In genomic region chr10:3096149-3096548, GRCh38 we compare ENCODE assay signal across 8 cellular contexts. TPM values are rescaled to one million over a fixed set of nuclear protein-coding genes. Genes with fewer than 3 reads are reported as not detected.
A peak's percentile ranks its signal among the peaks of the same experiment; 100 is the strongest.
DNase-seq lines count a peak whose midpoint lies in the region; ATAC-seq and TF ChIP-seq lines count a peak whose summit lies in the region.

No MANE protein-coding gene starts in this region.

- no peak for ATAC-seq in HG03159 (IDR thresholded peaks at IDR 0.05; ENCODE audit: unreplicated experiment)

- TF ChIP-seq CTCF in H9 (conservative IDR thresholded peaks at IDR 0.05) (no peak), fibroblast of pulmonary artery (IDR thresholded peaks at IDR 0.05; ENCODE audit: low read length, missing control alignments) (no peak), lower leg skin (IDR thresholded peaks at IDR 0.05) (no peak)

- H3K4me2 ChIP-seq in H9 (ENCODE audit: insufficient read depth, insufficient read length, low read length): no peak overlapping the region

- H3K23me2 ChIP-seq in H9 (ENCODE audit: insufficient read length, low read depth, low read length, poor library complexity, severe bottlenecking): no peaks in the 10 kb centered on the region

- no peak overlapping the region for H2BK120ac ChIP-seq in H9 (ENCODE audit: low read depth, low read length, poor library complexity, severe bottlenecking)

- no peak overlapping the region for H3K4ac ChIP-seq in H9 (ENCODE audit: low read depth, low read length)

- no peak overlapping the region for H3K56ac ChIP-seq in H9 (ENCODE audit: insufficient read length, low read depth, low read length)

- no peaks in the 10 kb centered on the region; the same call in 1 of the 2 replicates for H3K27me3 Mint-ChIP-seq in H9 (ENCODE audit: low read depth)
- H3K27me3 Mint-ChIP-seq in T-helper 2 cell treated with Interferon-gamma antibody and Interleukin-4, amounts not matched to agents 5 μg/mL and 100 μg/mL, for 36 hours (ENCODE audit: low read depth): no peaks in the 10 kb centered on the region

- H3K27ac Mint-ChIP-seq in H9: peak overlapping the region in 2 of 3 experiments; percentile 33 to 62; a peak in 3 of 7 replicates
- peak overlapping the region; percentile 86 for H3K27ac Mint-ChIP-seq in T-helper 2 cell treated with Interferon-gamma antibody and Interleukin-4, amounts not matched to agents 5 μg/mL and 100 μg/mL, for 36 hours

- H3K4me1 ChIP-seq in H9 (ENCODE audit: insufficient read depth, low read length): peaks cover 5% of the 10 kb centered on the region; the same call in 1 of the 2 replicates

- intact Hi-C loops in lower leg skin (cut with DNase I; ENCODE audit: low total_unique reads): no loop called here

- H3K4me3 Mint-ChIP-seq in H9: no peak overlapping the region
- H3K4me3 Mint-ChIP-seq in T-helper 2 cell treated with Interferon-gamma antibody and Interleukin-4, amounts not matched to agents 5 μg/mL and 100 μg/mL, for 36 hours: peak overlapping the region; percentile 57

- H4K20me1 ChIP-seq in H9 (ENCODE audit: control insufficient read depth, insufficient read depth, insufficient read length): peaks cover 2% of the 10 kb centered on the region

- no peak overlapping the region for H2AFZ ChIP-seq in H9 (ENCODE audit: low read length)

- peak overlapping the region; percentile 19 for H3K4me3 ChIP-seq in fibroblast of pulmonary artery (replicated peaks; ENCODE audit: low read depth, low read length)
- H3K4me3 ChIP-seq in skin epidermis: peak overlapping the region in 2 of 7 experiments; percentile 8 to 10
- H3K4me3 ChIP-seq in lower leg skin (ENCODE audit: low read depth, poor library complexity, severe bottlenecking): no peak overlapping the region

- H3K9ac ChIP-seq in H9 (ENCODE audit: extremely low read depth, insufficient read length, low read length): no peak overlapping the region

- TF ChIP-seq POLR2A in lower leg skin (IDR thresholded peaks at IDR 0.05): no peak

- H4K91ac ChIP-seq in H9 (ENCODE audit: insufficient read length, low read depth, low read length): no peak overlapping the region

- H2BK12ac ChIP-seq in H9 (ENCODE audit: insufficient read length, low read depth, low read length): no peak overlapping the region

- H3K27ac ChIP-seq in H9 (ENCODE audit: insufficient read length, low read depth, low read length) (no peak overlapping the region), skin epidermis (peak overlapping the region in 17 of 21 experiments; percentile 9 to 85 (median 73))

- no peak overlapping the region for H4K5ac ChIP-seq in H9 (ENCODE audit: insufficient read length, low read depth, low read length)

- DNase-seq in H9 (no peak), fibroblast of pulmonary artery (ENCODE audit: low read depth) (no peak), lower leg skin (ENCODE audit: low spot score in 2 of 2) (no peak), GDM1 (lab: John Stamatoyannopoulos, UW) (no peak)
- DNase-seq in T-helper 2 cell treated with Interferon-gamma antibody and Interleukin-4, amounts not matched to agents 5 μg/mL and 100 μg/mL, for 36 hours (ENCODE audit: low spot score): no peak
- DNase-seq in activated CD4-positive, alpha-beta T cell treated with anti-CD3 and anti-CD28 coated beads, Interleukin-2, amount 50 U/mL, for 4 hours: no peak

- peaks cover 11% of the 10 kb centered on the region for H3K79me1 ChIP-seq in H9 (ENCODE audit: insufficient read depth, low read depth, low read length, poor library complexity, severe bottlenecking)

- H3K4me1 Mint-ChIP-seq in H9: peaks cover 24 to 42% of the 10 kb centered on the region in 2 experiments
- H3K4me1 Mint-ChIP-seq in T-helper 2 cell treated with Interferon-gamma antibody and Interleukin-4, amounts not matched to agents 5 μg/mL and 100 μg/mL, for 36 hours (ENCODE audit: low read depth): peaks cover 52% of the 10 kb centered on the region

- no peak overlapping the region for H3T11ph ChIP-seq in H9 (ENCODE audit: low read length)

- H3K9me3 ChIP-seq in H9 (ENCODE audit: control insufficient read depth, low read depth, low read length): no peaks in the 10 kb centered on the region

- H3K36me3 Mint-ChIP-seq in H9 (ENCODE audit: insufficient read depth in 1 of 3, low read depth in 3 of 3): peaks cover 24 to 47% (median 42%) of the 10 kb centered on the region in 3 experiments
- H3K36me3 Mint-ChIP-seq in T-helper 2 cell treated with Interferon-gamma antibody and Interleukin-4, amounts not matched to agents 5 μg/mL and 100 μg/mL, for 36 hours (ENCODE audit: low read depth): peaks cover 62% of the 10 kb centered on the region

- H3K14ac ChIP-seq in H9 (ENCODE audit: insufficient read depth, low read length): no peak overlapping the region

- no peak overlapping the region for H3K23ac ChIP-seq in H9 (ENCODE audit: insufficient read length, low read depth, low read length)

- no peaks in the 10 kb centered on the region for H3K9me3 Mint-ChIP-seq in H9
- H3K9me3 Mint-ChIP-seq in T-helper 2 cell treated with Interferon-gamma antibody and Interleukin-4, amounts not matched to agents 5 μg/mL and 100 μg/mL, for 36 hours: no peaks in the 10 kb centered on the region

- no peak overlapping the region for H2BK15ac ChIP-seq in H9 (ENCODE audit: low read depth, low read length)

- peaks cover 7% of the 10 kb centered on the region; the same call in 1 of the 2 replicates for H3K79me2 ChIP-seq in H9 (ENCODE audit: insufficient read depth, low read length)

- no peak overlapping the region for H2AK5ac ChIP-seq in H9 (ENCODE audit: insufficient read length, low read length)

- WGBS in H9 (ENCODE audit: extremely low coverage, insufficient read length, low lambda C conversion rate): no CpG with 5 or more reads among the region's 16 CpGs
- 45 to 50% methylated on average over 16 of the region's 16 CpGs for WGBS in lower leg skin, 2 donors

- no peak overlapping the region for H2BK5ac ChIP-seq in H9 (ENCODE audit: insufficient read length, low read length)

- no peaks in the 10 kb centered on the region for H3K27me3 ChIP-seq in H9 (ENCODE audit: insufficient read depth, low read length)

- no peak overlapping the region for H3K18ac ChIP-seq in H9 (ENCODE audit: insufficient read length, low read depth, low read length)

- no peak overlapping the region for H2BK20ac ChIP-seq in H9 (ENCODE audit: low read depth, low read length, poor library complexity, severe bottlenecking)

- no peak overlapping the region for H4K8ac ChIP-seq in H9 (replicated peaks; ENCODE audit: insufficient read length, low read depth, low read length)

RNA-seq across cellular contexts. Expression of gene PFKP, which starts 28.8 kb away (rescaled TPM):
- total RNA-seq in H9 (2021): 145 and 148 TPM in 2 replicates
- 10 to 100 TPM; 54.9 to 79.3 (median 65.5) TPM for total RNA-seq in lower leg skin
